8 cellular contexts compared by ENCODE assay signal in the genomic region with DNA sequence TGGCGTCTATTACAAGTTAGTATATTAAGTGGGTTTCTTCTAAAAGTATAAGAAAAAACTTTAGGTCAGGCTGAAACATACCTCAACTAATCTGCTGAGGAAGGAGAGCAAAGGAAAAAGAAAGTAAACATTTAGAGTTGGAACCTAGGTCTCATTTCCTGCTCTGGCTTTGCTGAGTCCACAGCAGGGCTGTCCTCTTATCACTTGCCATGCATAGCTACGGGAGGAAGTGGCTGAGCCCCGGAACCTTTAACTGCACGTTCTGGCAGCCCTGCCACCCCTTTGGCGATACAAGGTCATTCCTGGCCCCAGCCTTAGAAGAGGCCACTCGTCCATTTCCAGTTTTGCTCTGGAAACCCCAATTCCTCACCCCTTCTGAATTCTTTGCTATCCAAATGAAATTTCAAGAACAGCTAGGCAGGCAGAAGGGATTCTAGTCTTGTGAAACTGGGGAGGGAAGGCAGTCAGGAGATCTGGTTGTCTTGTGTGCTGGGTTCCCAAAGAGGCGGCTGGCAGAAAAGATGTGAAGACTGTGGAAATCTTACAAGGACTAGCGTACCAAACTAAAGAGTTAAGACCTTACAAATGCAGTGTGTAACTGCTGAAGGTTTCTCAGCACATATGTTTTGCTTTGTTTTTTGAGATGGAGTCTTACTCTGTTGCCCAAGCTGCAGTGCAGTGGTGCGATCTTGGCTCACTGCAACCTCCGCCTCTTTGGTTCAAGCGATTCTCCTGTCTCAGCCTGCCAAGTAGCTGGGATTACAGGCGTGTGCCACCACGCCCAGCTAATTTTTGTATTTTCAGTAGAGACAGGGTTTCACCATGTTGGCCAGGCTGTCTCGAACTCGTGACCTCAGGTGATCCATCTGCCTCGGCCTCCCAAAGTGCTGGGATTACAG. TPM values are rescaled to one million over a fixed set of nuclear protein-coding genes. Genes with fewer than 3 reads are reported as not detected.
DNase-seq lines count a peak whose midpoint lies in the region; ATAC-seq, FAIRE-seq and TF ChIP-seq lines count a peak whose summit lies in the region.

No MANE protein-coding gene starts in this region.

- H3K27me3 Mint-ChIP-seq in chondrocyte (ENCODE audit: low read depth) = no peaks in the 10 kb centered on the region

- TF ChIP-seq CTCF in stomach (IDR thresholded peaks at IDR 0.05) (no peak), chondrocyte (IDR thresholded peaks at IDR 0.05) (no peak)

- 0 out of 2 replicates have a peak overlapping the region, but pooled peaks have one; percentile 5 for H3K4me3 ChIP-seq in Jurkat, Clone E6-1 (ENCODE audit: low read length)
- no peak overlapping the region for H3K4me3 ChIP-seq in right cardiac atrium (ENCODE audit: low read length)
- no peak overlapping the region for H3K4me3 ChIP-seq in stomach

- no peaks in the 10 kb centered on the region for H3K9me3 Mint-ChIP-seq in chondrocyte (ENCODE audit: low read depth)

- H3K27me3 ChIP-seq in right cardiac atrium (ENCODE audit: control insufficient read depth, insufficient read depth) (no peaks in the 10 kb centered on the region), stomach (no peaks in the 10 kb centered on the region)

- H3K9me3 ChIP-seq in right cardiac atrium (ENCODE audit: control insufficient read depth, low read length) (no peaks in the 10 kb centered on the region), stomach (no peaks in the 10 kb centered on the region)

- H3K4me3 Mint-ChIP-seq in chondrocyte (ENCODE audit: unreplicated experiment) = no peak overlapping the region

- peak overlapping the region; percentile 85 for H3K27ac ChIP-seq in right cardiac atrium (ENCODE audit: low read length)
- peak overlapping the region; percentile 71 to 84 (median 77) for H3K27ac ChIP-seq in stomach

- H3K27ac Mint-ChIP-seq in chondrocyte (ENCODE audit: unreplicated experiment) = no peak overlapping the region

- no peak for TF ChIP-seq POLR2A in stomach (IDR thresholded peaks at IDR 0.05)

- ATAC-seq in GM21447 (IDR thresholded peaks at IDR 0.05; ENCODE audit: unreplicated experiment) (peak; percentile 76), right cardiac atrium (peak; percentile 65 to 67)

- peaks cover 27% of the 10 kb centered on the region for H3K36me3 Mint-ChIP-seq in chondrocyte (ENCODE audit: low read depth)

- WGBS in right cardiac atrium = 64% methylated on average over 16 of the region's 16 CpGs
- WGBS in stomach, 5 donors = 57 to 62% (median 60%) methylated on average over 16 of the region's 16 CpGs

- no peak for FAIRE-seq in urothelium cell line (lab: Jason Lieb, UNC)

- DNase-seq in Daoy (ENCODE audit: low read depth) (peak; percentile 56), right cardiac atrium (peak in 2 of 3 donors; percentile 51 to 77), stomach (peak; percentile 72), chondrocyte (ENCODE audit: low spot score) (no peak), urothelium cell line (ENCODE audit: low spot score) (no peak)
- peak; percentile 76 for DNase-seq in Jurkat, Clone E6-1 (ENCODE audit: low read depth, low spot score)
- DNase-seq in activated T-cell treated with anti-CD3 and anti-CD28 coated beads, Interleukin-2, amount 50 U/mL, for 48 hours = peak; percentile 45 to 58

- intact Hi-C loops in right cardiac atrium (cut with DNase I) (loop anchor here (5.0 to 10.0 kb wide), 2 partner anchors 173 to 176 kb away; no protein-coding TSS in a partner anchor), stomach (cut with DNase I; ENCODE audit: low total_unique reads) (loop anchor here (10.0 kb wide), 1 partner anchor 173 kb away; no protein-coding TSS in a partner anchor)

- no peak for TF ChIP-seq EP300 in stomach (IDR thresholded peaks at IDR 0.05)

- peaks cover 11% of the 10 kb centered on the region for H3K4me1 ChIP-seq in right cardiac atrium (ENCODE audit: control insufficient read depth, insufficient read depth, low read length)
- H3K4me1 ChIP-seq in stomach = peaks cover 22 to 73% (median 43%) of the 10 kb centered on the region in 4 donors

- H3K36me3 ChIP-seq in stomach = peaks cover 26 to 69% (median 55%) of the 10 kb centered on the region in 4 donors

- H3K4me1 Mint-ChIP-seq in chondrocyte (ENCODE audit: low read depth) = peaks cover 31% of the 10 kb centered on the region

RNA-seq across cellular contexts. Expression of gene WIPI1, which starts 19.1 kb away (rescaled TPM):
- 13.4 and 33.7 TPM in 2 replicates for total RNA-seq in Daoy (2014; rRNA removed; shearing (Covaris generic))
- 6.2 TPM for polyA plus RNA-seq in Jurkat, Clone E6-1 (2012; ENCODE audit: insufficient read depth, insufficient read length)
- total RNA-seq in right cardiac atrium (10 to 100 TPM; 42.6 to 71.3 (median 53.5) TPM), stomach (10 to 100 TPM in 4 of 5 donors, 1 to 10 TPM in 1; 8.2 to 99.1 (median 76.3) TPM), chondrocyte (109 to 119 TPM (median 112 TPM) in 3 replicates)
- polyA plus RNA-seq in right cardiac atrium (44.2 TPM), stomach (10 to 100 TPM; 20.3 to 49.7 (median 35.3) TPM)

Comparison
In these comparisons a context has a peak if more than half of its experiments do, and no peak if none do; other contexts are left out.
1. DNase-seq: peak in Daoy (single experiment), Jurkat, Clone E6-1 (single experiment), activated T-cell treated with anti-CD3 and anti-CD28 coated beads, Interleukin-2, amount 50 U/mL, for 48 hours (2 of 2), right cardiac atrium (2 of 3) and stomach (single experiment); none in chondrocyte (single experiment) and urothelium cell line (single experiment).